Comparison of ENCODE assay signal across 8 cellular contexts in the genomic region with DNA sequence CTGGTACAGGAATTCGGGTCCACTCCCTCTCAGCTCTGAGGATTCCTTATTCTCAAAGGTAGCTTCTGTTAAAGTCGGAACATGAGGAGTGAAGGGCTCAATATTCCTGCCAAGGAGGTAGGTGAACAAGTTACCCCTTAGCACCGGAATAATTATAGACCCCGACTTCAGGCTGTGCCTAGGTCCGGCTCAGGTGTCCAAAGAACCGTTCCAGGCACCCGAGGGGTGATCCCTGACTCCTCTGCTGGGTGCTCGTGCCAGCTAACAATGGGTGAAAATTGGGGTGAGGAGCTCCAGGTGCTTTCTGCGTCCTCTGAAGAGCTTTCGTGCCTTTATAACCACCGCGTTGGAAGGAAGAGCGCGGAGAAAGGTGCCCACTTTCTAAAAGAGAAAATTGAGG. TPM values are rescaled to one million over a fixed set of nuclear protein-coding genes. Genes with fewer than 3 reads are reported as not detected.
DNase-seq lines count a peak whose midpoint lies in the region; ATAC-seq and TF ChIP-seq lines count a peak whose summit lies in the region.

No MANE protein-coding gene starts in this region.

- no peaks in the 10 kb centered on the region for H3K27me3 Mint-ChIP-seq in natural killer cell treated with Interleukin-12 subunit alpha and Interleukin-12 subunit beta and Interleukin-15 and Interleukin-18, amount 100 ng/mL, for 72 hours

- ATAC-seq in natural killer cell treated with Interleukin-12 subunit alpha and Interleukin-12 subunit beta and Interleukin-15 and Interleukin-18, amount 100 ng/mL, for 72 hours: no peak
- ATAC-seq in HG03520 (IDR thresholded peaks at IDR 0.05; ENCODE audit: unreplicated experiment): no peak
- no peak for ATAC-seq in GM21390 (IDR thresholded peaks at IDR 0.05; ENCODE audit: unreplicated experiment)

- peaks cover 28 to 29% of the 10 kb centered on the region in 2 donors for H3K4me1 Mint-ChIP-seq in natural killer cell treated with Interleukin-12 subunit alpha and Interleukin-12 subunit beta and Interleukin-15 and Interleukin-18, amount 100 ng/mL, for 72 hours (ENCODE audit: low read depth in 2 of 2)

- H3K9me2 ChIP-seq in Karpas-422 (replicated peaks; ENCODE audit: insufficient read depth, low read length): no peaks in the 10 kb centered on the region

- no peak for DNase-seq in BE2C
- DNase-seq in Karpas-422: no peak
- no peak for DNase-seq in coronary artery (ENCODE audit: low spot score)
- no peak for DNase-seq in natural killer cell treated with Interleukin-12 subunit alpha and Interleukin-12 subunit beta and Interleukin-15 and Interleukin-18, amount 100 ng/mL, for 72 hours (ENCODE audit: low spot score)
- no peak for DNase-seq in NCI-H146 (lab: John Stamatoyannopoulos, UW)
- DNase-seq in DMS 273 (lab: John Stamatoyannopoulos, UW; ENCODE audit: unreplicated experiment): no peak

- H3K4me2 ChIP-seq in Karpas-422 (ENCODE audit: low read depth, low read length, poor library complexity, severe bottlenecking): peak overlapping the region; percentile 94

- H3K4me3 Mint-ChIP-seq in natural killer cell treated with Interleukin-12 subunit alpha and Interleukin-12 subunit beta and Interleukin-15 and Interleukin-18, amount 100 ng/mL, for 72 hours: peak overlapping the region; percentile 98

- TF ChIP-seq CTCF in BE2C (IDR thresholded peaks at IDR 0.05; ENCODE audit: low read depth, low read length): no peak
- TF ChIP-seq CTCF in coronary artery (IDR thresholded peaks at IDR 0.05): no peak

- H3K36me3 ChIP-seq in BE2C (peaks cover 19% of the 10 kb centered on the region), Karpas-422 (ENCODE audit: insufficient read depth, low read length) (peaks cover 14% of the 10 kb centered on the region)

- no peak overlapping the region for H2AFZ ChIP-seq in Karpas-422 (ENCODE audit: low read length)

- no peaks in the 10 kb centered on the region for H3K9me3 Mint-ChIP-seq in natural killer cell treated with Interleukin-12 subunit alpha and Interleukin-12 subunit beta and Interleukin-15 and Interleukin-18, amount 100 ng/mL, for 72 hours

- H3K36me3 Mint-ChIP-seq in natural killer cell treated with Interleukin-12 subunit alpha and Interleukin-12 subunit beta and Interleukin-15 and Interleukin-18, amount 100 ng/mL, for 72 hours: peaks cover 10% of the 10 kb centered on the region

- H3K27ac ChIP-seq in Karpas-422 (ENCODE audit: low read length) (peak overlapping the region; percentile 94), coronary artery (peak overlapping the region; percentile 91 to 96)

- H3K27me3 ChIP-seq in BE2C (no peaks in the 10 kb centered on the region), Karpas-422 (ENCODE audit: low read length) (no peaks in the 10 kb centered on the region)

- H3K4me1 ChIP-seq in BE2C (no peaks in the 10 kb centered on the region), Karpas-422 (ENCODE audit: low read length) (peaks cover 46% of the 10 kb centered on the region)

- H3K9me3 ChIP-seq in BE2C: no peaks in the 10 kb centered on the region
- no peaks in the 10 kb centered on the region for H3K9me3 ChIP-seq in Karpas-422 (ENCODE audit: low read length)

- H3K4me3 ChIP-seq in BE2C (ENCODE audit: low read depth, low read length) (peak overlapping the region; percentile 76), Karpas-422 (ENCODE audit: low read length) (peak overlapping the region; percentile 87), coronary artery (peak overlapping the region; percentile 82)

- peaks cover 37% of the 10 kb centered on the region for H3K79me2 ChIP-seq in Karpas-422 (ENCODE audit: low read length)

- H4K20me1 ChIP-seq in Karpas-422 (ENCODE audit: insufficient read depth, low read depth, low read length): 0 out of 2 replicates have a peak, but pooled peaks cover 5% of the 10 kb centered on the region

- H3K27ac Mint-ChIP-seq in natural killer cell treated with Interleukin-12 subunit alpha and Interleukin-12 subunit beta and Interleukin-15 and Interleukin-18, amount 100 ng/mL, for 72 hours: peak overlapping the region; percentile 93 to 94

- H3K9ac ChIP-seq in Karpas-422 (ENCODE audit: low read length): peak overlapping the region; percentile 96

RNA-seq across cellular contexts. Expression of a gene that starts 0.4 kb away (rescaled TPM):
- 16.2 TPM for polyA plus RNA-seq in BE2C (2012; ENCODE audit: insufficient read depth, insufficient read length, low read depth)
- 43.8 and 51.3 TPM in 2 replicates for total RNA-seq in Karpas-422 (2014; rRNA removed; shearing (Covaris generic); ENCODE audit: low replicate concordance)
- total RNA-seq in natural killer cell treated with Interleukin-12 subunit alpha and Interleukin-12 subunit beta and Interleukin-15 and Interleukin-18, amount 100 ng/mL, for 72 hours: 100 to 1,000 TPM in 1 of 2 donors, 10 to 100 TPM in 1; 33.0 to 112 TPM

RNA-seq across cellular contexts. Expression of a gene that starts 0.9 kb away (rescaled TPM):
- polyA plus RNA-seq in BE2C (2012; ENCODE audit: insufficient read depth, insufficient read length, low read depth): 63.4 TPM
- total RNA-seq in Karpas-422 (2014; rRNA removed; shearing (Covaris generic); ENCODE audit: low replicate concordance): 27.2 and 70.3 TPM in 2 replicates
- total RNA-seq in natural killer cell treated with Interleukin-12 subunit alpha and Interleukin-12 subunit beta and Interleukin-15 and Interleukin-18, amount 100 ng/mL, for 72 hours: 100 to 1,000 TPM in 1 of 2 donors, 10 to 100 TPM in 1; 56.1 to 107 TPM

RNA-seq across cellular contexts. Expression of a gene that starts 28.2 kb away (rescaled TPM):
- polyA plus RNA-seq in BE2C (2012; ENCODE audit: insufficient read depth, insufficient read length, low read depth): 53.8 TPM
- 72.6 and 92.4 TPM in 2 replicates for total RNA-seq in Karpas-422 (2014; rRNA removed; shearing (Covaris generic); ENCODE audit: low replicate concordance)
- 10 to 100 TPM; 18.9 to 38.9 TPM for total RNA-seq in natural killer cell treated with Interleukin-12 subunit alpha and Interleukin-12 subunit beta and Interleukin-15 and Interleukin-18, amount 100 ng/mL, for 72 hours

RNA-seq across cellular contexts. Expression of a gene that starts 28.3 kb away (rescaled TPM):
- 95.8 TPM for polyA plus RNA-seq in BE2C (2012; ENCODE audit: insufficient read depth, insufficient read length, low read depth)
- 100 and 163 TPM in 2 replicates for total RNA-seq in Karpas-422 (2014; rRNA removed; shearing (Covaris generic); ENCODE audit: low replicate concordance)
- 100 to 1,000 TPM; 241 to 276 TPM for total RNA-seq in natural killer cell treated with Interleukin-12 subunit alpha and Interleukin-12 subunit beta and Interleukin-15 and Interleukin-18, amount 100 ng/mL, for 72 hours

RNA-seq across cellular contexts. Expression of a gene that starts 31.1 kb away (rescaled TPM):
- 32.9 TPM for polyA plus RNA-seq in BE2C (2012; ENCODE audit: insufficient read depth, insufficient read length, low read depth)
- total RNA-seq in Karpas-422 (2014; rRNA removed; shearing (Covaris generic); ENCODE audit: low replicate concordance): 33.1 and 54.9 TPM in 2 replicates
- 10 to 100 TPM; 17.7 to 18.2 TPM for total RNA-seq in natural killer cell treated with Interleukin-12 subunit alpha and Interleukin-12 subunit beta and Interleukin-15 and Interleukin-18, amount 100 ng/mL, for 72 hours
